In genomic region chr10:93815304-93816091, GRCh38 we compare ENCODE assay signal across 13 cellular contexts. TPM values are rescaled to one million over a fixed set of nuclear protein-coding genes. Genes with fewer than 3 reads are reported as not detected.
DNase-seq lines count a peak whose midpoint lies in the region; ATAC-seq, FAIRE-seq and TF ChIP-seq lines count a peak whose summit lies in the region.
"Had no signal": no experiment of that assay in that cellular context is flagged by ENCODE, and none has a peak within 500 bp of the region (broad histone marks: within the 10 kb centered on the region; RNA-seq: fewer than 3 reads in every experiment).

No MANE protein-coding gene starts in this region.

- no peak overlapping the region for H2AFZ ChIP-seq in GM12878 (ENCODE audit: control insufficient read depth, low read depth, low read length)

- SMC1A ChIA-PET in GM12878 (lab: Charles Lee; ENCODE audit: uncharacterized antibody, unreplicated experiment) = interaction anchor here (0.6 to 3.3 kb wide), 25 partner anchors 8 to 1740 kb away, joined by 3 to 36 read pairs (median 3); partner anchors contain the start of gene FRA10AC1

- H3K27ac ChIP-seq in GM12878 (ENCODE audit: control insufficient read depth, insufficient read depth) (no peak overlapping the region), muscle layer of duodenum (ENCODE audit: low read length) (peak overlapping the region; percentile 0), gastroesophageal sphincter (no peak overlapping the region)
- H3K27ac ChIP-seq: heart left ventricle, skin epidermis had no signal

- TF ChIP-seq CTCF in D721Med (IDR thresholded peaks at IDR 0.05; ENCODE audit: insufficient read depth, missing control alignments) (peak; percentile 50), GM12878 (IDR thresholded peaks at IDR 0.05 in 2 of 3, conservative IDR thresholded peaks at IDR 0.05 in 1 of 3; ENCODE audit: control insufficient read depth in 2 of 3, extremely low read depth in 1 of 3, insufficient read depth in 1 of 3, low read depth in 3 of 3, low read length in 3 of 3) (peak in 1 of 3 experiments; percentile 26; a peak in 1 of 6 replicates), gastroesophageal sphincter (IDR thresholded peaks at IDR 0.05) (no peak)

- no peak for TF ChIP-seq EP300 in Ishikawa (IDR thresholded peaks at IDR 0.05; ENCODE audit: borderline replicate concordance)
- TF ChIP-seq EP300 in GM12878 (IDR thresholded peaks at IDR 0.05; ENCODE audit: borderline replicate concordance in 1 of 2, control insufficient read depth in 1 of 2, low read depth in 2 of 2, low read length in 2 of 2) = no peak
- TF ChIP-seq EP300 in gastroesophageal sphincter (IDR thresholded peaks at IDR 0.05) = no peak

- no TSS peak for BruUV-seq in GM12878 (replicated peaks; lab: Mats Ljungman, UMichigan)

- no peaks in the 10 kb centered on the region for H3K9me3 Mint-ChIP-seq in natural killer cell treated with Interleukin-12 subunit alpha and Interleukin-12 subunit beta and Interleukin-15 and Interleukin-18, amount 100 ng/mL, for 72 hours
- H3K9me3 Mint-ChIP-seq in activated CD4-positive, alpha-beta memory T cell treated with anti-CD3 and anti-CD28 coated beads for 36 hours = no peaks in the 10 kb centered on the region
- H3K9me3 Mint-ChIP-seq: activated naive CD4-positive, alpha-beta T cell treated with anti-CD3 and anti-CD28 coated beads, Interleukin-2, amount 50 U/mL, for 24 hours had no signal

- peaks cover 0 to 3% of the 10 kb centered on the region in 2 donors for H3K4me1 Mint-ChIP-seq in natural killer cell treated with Interleukin-12 subunit alpha and Interleukin-12 subunit beta and Interleukin-15 and Interleukin-18, amount 100 ng/mL, for 72 hours (ENCODE audit: low read depth in 2 of 2)
- no peaks in the 10 kb centered on the region for H3K4me1 Mint-ChIP-seq in activated CD4-positive, alpha-beta memory T cell treated with anti-CD3 and anti-CD28 coated beads for 36 hours (ENCODE audit: low read depth)

- peaks cover 39 to 42% of the 10 kb centered on the region in 2 donors for H3K27me3 Mint-ChIP-seq in natural killer cell treated with Interleukin-12 subunit alpha and Interleukin-12 subunit beta and Interleukin-15 and Interleukin-18, amount 100 ng/mL, for 72 hours
- peaks cover 34% of the 10 kb centered on the region for H3K27me3 Mint-ChIP-seq in activated CD4-positive, alpha-beta memory T cell treated with anti-CD3 and anti-CD28 coated beads for 36 hours

- intact Hi-C loops in GM12878 (cut with micrococcal nuclease; ENCODE audit: unreplicated experiment) = loop anchor here (1.0 to 5.0 kb wide), 3 partner anchors 68 to 261 kb away; partner anchors contain the start of gene FRA10AC1
- intact Hi-C loops in activated CD4-positive, alpha-beta memory T cell treated with anti-CD3 and anti-CD28 coated beads for 36 hours (cut with micrococcal nuclease) = loop anchor here (1.0 to 10.0 kb wide), 2 partner anchors 109 to 261 kb away; no protein-coding TSS in a partner anchor

- H3K27me3 ChIP-seq in GM12878 (replicated peaks in 1 of 2; ENCODE audit: control insufficient read depth in 2 of 2, insufficient read depth in 2 of 2, low read length in 1 of 2) (peaks cover 0 to 14% of the 10 kb centered on the region in 2 experiments; a peak in 2 of 4 replicates), muscle layer of duodenum (ENCODE audit: low read depth, low read length) (no peaks in the 10 kb centered on the region), gastroesophageal sphincter (peaks cover 11% of the 10 kb centered on the region)

- no peak for FAIRE-seq in D721Med (lab: Jason Lieb, UNC)
- FAIRE-seq in GM12878 (lab: Jason Lieb, UNC) = no peak

- no peak overlapping the region for H3K4me3 ChIP-seq in GM12878
- H3K4me3 ChIP-seq in muscle layer of duodenum (ENCODE audit: low read depth in 1 of 2, low read length in 2 of 2) = no peak overlapping the region
- no peak overlapping the region for H3K4me3 ChIP-seq in gastroesophageal sphincter
- H3K4me3 ChIP-seq: heart left ventricle, skin epidermis had no signal

- H3K4me1 ChIP-seq in GM12878 (ENCODE audit: control insufficient read depth, insufficient read depth, low read length) = no peaks in the 10 kb centered on the region
- H3K4me1 ChIP-seq in muscle layer of duodenum (ENCODE audit: control insufficient read depth in 1 of 2, insufficient read depth in 2 of 2, low read length in 2 of 2) = peaks cover 0 to 6% of the 10 kb centered on the region in 2 donors
- H3K4me1 ChIP-seq in gastroesophageal sphincter = peaks cover 0 to 11% (median 0%) of the 10 kb centered on the region in 3 donors

- H3K27ac Mint-ChIP-seq in natural killer cell treated with Interleukin-12 subunit alpha and Interleukin-12 subunit beta and Interleukin-15 and Interleukin-18, amount 100 ng/mL, for 72 hours = no peak overlapping the region
- no peak overlapping the region for H3K27ac Mint-ChIP-seq in activated CD4-positive, alpha-beta memory T cell treated with anti-CD3 and anti-CD28 coated beads for 36 hours
- H3K27ac Mint-ChIP-seq: activated naive CD4-positive, alpha-beta T cell treated with anti-CD3 and anti-CD28 coated beads, Interleukin-2, amount 50 U/mL, for 24 hours had no signal

- H4K20me1 ChIP-seq in GM12878 (ENCODE audit: control insufficient read depth, insufficient read depth) = no peaks in the 10 kb centered on the region

- CTCF ChIA-PET in GM12878 (lab: Yijun Ruan, JAX) = interaction anchor here (0.5 to 4.0 kb wide), 28 partner anchors 8 to 629 kb away, joined by 3 to 46 read pairs (median 4); partner anchors contain the start of gene FRA10AC1
- CTCF ChIA-PET in activated CD4-positive, alpha-beta memory T cell treated with anti-CD3 and anti-CD28 coated beads for 36 hours (lab: Charles Lee) = interaction anchor here (0.5 to 1.7 kb wide), 14 partner anchors 9 to 333 kb away, joined by 3 to 6 read pairs (median 4); partner anchors contain the start of gene FRA10AC1

- no peaks in the 10 kb centered on the region for H3K36me3 Mint-ChIP-seq in natural killer cell treated with Interleukin-12 subunit alpha and Interleukin-12 subunit beta and Interleukin-15 and Interleukin-18, amount 100 ng/mL, for 72 hours
- H3K36me3 Mint-ChIP-seq in activated CD4-positive, alpha-beta memory T cell treated with anti-CD3 and anti-CD28 coated beads for 36 hours = no peaks in the 10 kb centered on the region
- H3K36me3 Mint-ChIP-seq: activated naive CD4-positive, alpha-beta T cell treated with anti-CD3 and anti-CD28 coated beads, Interleukin-2, amount 50 U/mL, for 24 hours had no signal

- TF ChIP-seq RAD21 in Ishikawa (IDR thresholded peaks at IDR 0.05; ENCODE audit: low read depth) = peak; percentile 55
- 0 out of 2 replicates have a peak, but pooled peaks have one; percentile 16 for TF ChIP-seq RAD21 in GM12878 (IDR thresholded peaks at IDR 0.05; ENCODE audit: insufficient read depth, low read depth, low read length)

- no peak overlapping the region for H3K4me3 Mint-ChIP-seq in natural killer cell treated with Interleukin-12 subunit alpha and Interleukin-12 subunit beta and Interleukin-15 and Interleukin-18, amount 100 ng/mL, for 72 hours
- H3K4me3 Mint-ChIP-seq in activated CD4-positive, alpha-beta memory T cell treated with anti-CD3 and anti-CD28 coated beads for 36 hours = no peak overlapping the region
- H3K4me3 Mint-ChIP-seq: activated naive CD4-positive, alpha-beta T cell treated with anti-CD3 and anti-CD28 coated beads, Interleukin-2, amount 50 U/mL, for 24 hours had no signal

- no peaks in the 10 kb centered on the region for H3K79me2 ChIP-seq in GM12878 (ENCODE audit: control insufficient read depth, insufficient read depth, low read length)

- no peaks in the 10 kb centered on the region for H3K9me3 ChIP-seq in GM12878 (replicated peaks; ENCODE audit: control insufficient read depth, insufficient read depth, low read length)
- no peaks in the 10 kb centered on the region for H3K9me3 ChIP-seq in muscle layer of duodenum (ENCODE audit: control insufficient read depth in 1 of 2, low read length in 2 of 2)
- no peaks in the 10 kb centered on the region for H3K9me3 ChIP-seq in gastroesophageal sphincter

- H3K36me3 ChIP-seq in GM12878 (ENCODE audit: control insufficient read depth in 2 of 2, insufficient read depth in 2 of 2, low read length in 1 of 2) (no peaks in the 10 kb centered on the region), muscle layer of duodenum (ENCODE audit: control insufficient read depth in 1 of 2, insufficient read depth in 2 of 2, low read length in 2 of 2) (no peaks in the 10 kb centered on the region), gastroesophageal sphincter (no peaks in the 10 kb centered on the region)
- H3K36me3 ChIP-seq: heart left ventricle had no signal

- H3K4me2 ChIP-seq in GM12878 (ENCODE audit: control insufficient read depth, insufficient read depth) = no peak overlapping the region

- DNase-seq in D721Med (ENCODE audit: insufficient read length, low spot score) (no peak), GM12878 (ENCODE audit: low read depth, low spot score) (no peak)
- DNase-seq in natural killer cell treated with Interleukin-12 subunit alpha and Interleukin-12 subunit beta and Interleukin-15 and Interleukin-18, amount 100 ng/mL, for 72 hours (ENCODE audit: low spot score) = no peak
- DNase-seq in activated CD4-positive, alpha-beta memory T cell treated with anti-CD3 and anti-CD28 coated beads for 36 hours = no peak
- no peak for DNase-seq in activated CD4-positive, alpha-beta T cell treated with anti-CD3 and anti-CD28 coated beads for 1 hour
- DNase-seq: GF-D8 had no signal

- RAD21 ChIA-PET in GM12878 (lab: Charles Lee; ENCODE audit: unreplicated experiment) = interaction anchor here (0.7 to 2.4 kb wide), 9 partner anchors 18 to 272 kb away, joined by 3 to 16 read pairs (median 4); partner anchors contain the start of gene FRA10AC1

- TF ChIP-seq POLR2A in GM12878 (IDR thresholded peaks at IDR 0.05; ENCODE audit: low read depth, low read length) (no peak), gastroesophageal sphincter (IDR thresholded peaks at IDR 0.05) (no peak)

- no peak overlapping the region for H3K9ac ChIP-seq in GM12878 (ENCODE audit: control insufficient read depth, insufficient read depth, low read length)

- in situ Hi-C loops in GM12878 (cut with MboI) = loop anchor here (10.0 kb wide), 1 partner anchor 261 kb away; no protein-coding TSS in a partner anchor

- POLR2A ChIA-PET in GM12878 (lab: Charles Lee) = no interaction called here
- POLR2A ChIA-PET in activated CD4-positive, alpha-beta memory T cell treated with anti-CD3 and anti-CD28 coated beads for 36 hours (lab: Charles Lee) = interaction anchor here (0.9 kb wide), 1 partner anchor 113 kb away, joined by 3 read pairs; the partner anchor contains the start of gene FRA10AC1

- ATAC-seq in GM12878 (peak; percentile 56), gastroesophageal sphincter (no peak)
- no peak for ATAC-seq in natural killer cell treated with Interleukin-12 subunit alpha and Interleukin-12 subunit beta and Interleukin-15 and Interleukin-18, amount 100 ng/mL, for 72 hours

- 17% methylated on average over 10 of the region's 10 CpGs for WGBS in GM12878 (ENCODE audit: insufficient coverage, insufficient replicate concordance, low lambda C conversion rate, missing lambda C conversion rate)
- 33 to 39% methylated on average over 9 to 10 of the region's 10 CpGs for WGBS in gastroesophageal sphincter (ENCODE audit: low coverage in 1 of 2), 2 donors

RNA-seq across cellular contexts. Expression of gene LGI1, which starts 57.8 kb away (rescaled TPM):
- not detected in 2 replicates for total RNA-seq in GM12878 (2013; cell fraction: nucleolus; rRNA removed)
- total RNA-seq in GM12878 (2014; rRNA removed) (not detected in 2 replicates), GM12878 (2014; rRNA removed; fragmentation: Illumina TruSeq; extraction: Trizol) (not detected in 2 replicates), GM12878 (2021) (not detected in 2 replicates), gastroesophageal sphincter (1 to 10 TPM in 1 of 4 donors, under 1 TPM in 2, not detected in 1; 0.17 to 1.9 (median 0.35) TPM)
- not detected for polyA plus RNA-seq in GM12878 (2011; ENCODE audit: low read depth)
- polyA plus RNA-seq in GM12878 (2011; rRNA removed) (0.04 TPM in 1 of 2 replicates, not detected in the other), GM12878 (2014; fragmentation: Illumina TruSeq; extraction: Trizol) (not detected in 2 replicates), GM12878 (2014; fragmentation: Nextera tagmentation; extraction: Ambion mirVana) (not detected), GM12878 (2014; rRNA removed) (not detected in 2 replicates), GM12878 (2016; fragmentation: Nextera tagmentation; extraction: Ambion mirVana) (not detected)
- polyA plus RNA-seq in GM12878 (2011; cell fraction: cytosol; rRNA removed) = 0.16 TPM in 1 of 2 replicates, not detected in the other
- polyA plus RNA-seq in GM12878 (2011; cell fraction: nucleus; rRNA removed) = not detected in 2 replicates
- polyA plus RNA-seq in GM12878 (2012) = 0.06 TPM in 1 of 2 replicates, not detected in the other
- polyA minus RNA-seq in GM12878 (2011; rRNA and poly(A)+ RNA removed) = not detected in 2 replicates
- polyA minus RNA-seq in GM12878 (2011; cell fraction: cytosol; rRNA and poly(A)+ RNA removed) = not detected in 2 replicates
- polyA minus RNA-seq in GM12878 (2011; cell fraction: nucleus; rRNA and poly(A)+ RNA removed) = not detected in 2 replicates
- not detected for total RNA-seq in natural killer cell treated with Interleukin-12 subunit alpha and Interleukin-12 subunit beta and Interleukin-15 and Interleukin-18, amount 100 ng/mL, for 72 hours
- not detected for total RNA-seq in activated CD4-positive, alpha-beta memory T cell treated with anti-CD3 and anti-CD28 coated beads for 36 hours
- total RNA-seq: HT-29 had no signal
